In the genomic region with DNA sequence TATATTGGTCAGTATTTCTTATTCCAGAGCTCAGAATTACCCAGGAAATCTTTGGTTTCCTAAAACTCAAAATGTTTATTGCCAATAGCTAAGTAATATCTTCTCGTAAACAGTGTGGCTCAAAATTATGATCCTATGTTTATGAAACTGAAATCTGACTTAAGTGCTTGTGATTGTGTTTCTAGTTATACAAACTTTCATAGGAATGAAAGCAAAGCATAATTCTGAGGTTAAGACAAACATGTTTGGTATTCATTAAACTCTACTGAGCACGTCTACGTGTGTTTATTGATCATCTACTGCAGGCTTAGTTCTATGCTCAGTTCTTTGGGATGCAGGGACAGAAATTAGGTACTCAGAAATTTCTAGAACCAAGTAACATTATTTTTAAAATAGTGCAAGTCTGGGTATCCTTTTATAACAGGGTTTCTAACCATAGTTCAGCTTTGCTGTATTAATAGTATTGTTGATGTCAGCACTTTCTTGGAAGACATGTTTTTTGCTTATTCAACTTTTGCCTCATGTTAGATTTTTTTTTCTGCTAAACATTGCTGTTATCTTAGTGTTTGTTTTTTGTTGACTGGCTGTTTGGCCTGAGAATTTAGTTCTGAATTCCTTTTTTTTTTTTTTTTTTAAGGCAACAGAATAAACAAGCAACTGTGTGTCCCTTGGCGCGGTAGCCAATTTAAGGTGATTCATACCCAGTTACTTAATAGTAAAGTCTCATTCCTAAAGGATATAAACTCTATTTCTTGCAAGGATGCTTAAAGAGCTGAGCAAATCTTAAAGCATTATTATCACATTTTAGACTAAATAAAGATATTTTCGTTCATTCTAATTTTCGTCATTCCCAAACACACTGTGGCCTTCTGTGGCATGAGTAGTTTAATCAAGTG, we compare ENCODE assay signal across 28 cellular contexts. TPM values are rescaled to one million over a fixed set of nuclear protein-coding genes. Genes with fewer than 3 reads are reported as not detected.
DNase-seq lines count a peak whose midpoint lies in the region; ATAC-seq, FAIRE-seq and TF ChIP-seq lines count a peak whose summit lies in the region.
"Had no signal": no experiment of that assay in that cellular context is flagged by ENCODE, and none has a peak within 500 bp of the region (broad histone marks: within the 10 kb centered on the region; RNA-seq: fewer than 3 reads in every experiment).

No MANE protein-coding gene starts in this region.

- FAIRE-seq in HepG2 (lab: Jason Lieb, UNC), result no peak

- ATAC-seq in HepG2, result no peak
- no peak for ATAC-seq in GM23338
- ATAC-seq in GM21367 (IDR thresholded peaks at IDR 0.05; ENCODE audit: unreplicated experiment), result no peak
- ATAC-seq: HCT116 had no signal

- H3K4me1 ChIP-seq in ACC112 (ENCODE audit: control insufficient read depth, insufficient read depth, low read length, unreplicated experiment) (peaks cover 43% of the 10 kb centered on the region), HepG2 (ENCODE audit: insufficient read depth, low read length) (peaks cover 39% of the 10 kb centered on the region), GM23338 (ENCODE audit: insufficient read depth) (peaks cover 3% of the 10 kb centered on the region), A673 (ENCODE audit: insufficient read depth, low read length, poor library complexity, severe bottlenecking) (no peaks in the 10 kb centered on the region)
- H3K4me1 ChIP-seq: BLaER1 had no signal

- H3K79me2 ChIP-seq in ACC112 (ENCODE audit: control insufficient read depth, insufficient read depth, low read length, unreplicated experiment), result peaks cover 47% of the 10 kb centered on the region
- peaks cover 15% of the 10 kb centered on the region for H3K79me2 ChIP-seq in HepG2 (ENCODE audit: insufficient read depth, low read length)
- H3K79me2 ChIP-seq in GM23338 (replicated peaks; ENCODE audit: insufficient read depth), result no peaks in the 10 kb centered on the region

- CTCF ChIA-PET in HepG2 (lab: Yijun Ruan, JAX; ENCODE audit: low intra/inter-chr PET ratio, low total read pairs) (no interaction called here), A673 (lab: Charles Lee) (no interaction called here)

- in situ Hi-C loops in HepG2 (cut with HindIII; ENCODE audit: extremely low pct_ligation_motif_present, low pct_unique_long_range_greater_than_20kb), result no loop called here

- TF ChIP-seq POLR2A in HepG2 (IDR thresholded peaks at IDR 0.05; ENCODE audit: insufficient read depth in 1 of 2, low read depth in 2 of 2, low read length in 2 of 2), result no peak

- no peak for TF ChIP-seq RAD21 in HepG2 (CRISPR knock-in tag; IDR thresholded peaks at IDR 0.05)

- 98% methylated on average over 7 of the region's 7 CpGs for WGBS in HepG2 (ENCODE audit: low lambda C conversion rate)

- H3F3A ChIP-seq in GM23338 (replicated peaks; ENCODE audit: low read depth), result no peaks in the 10 kb centered on the region

- H3K9me3 Mint-ChIP-seq in GM23338, result no peaks in the 10 kb centered on the region
- H3K9me3 Mint-ChIP-seq in mesothelial cell of epicardium, result no peaks in the 10 kb centered on the region
- H3K9me3 Mint-ChIP-seq: activated T-cell treated with anti-CD3 and anti-CD28 coated beads, Interleukin-2, amount 50 U/mL, for 24 hours; central memory CD8-positive, alpha-beta T cell had no signal

- intact Hi-C loops in HepG2 (cut with micrococcal nuclease; ENCODE audit: unreplicated experiment), result no loop called here
- intact Hi-C loops in A673 (cut with micrococcal nuclease; ENCODE audit: unreplicated experiment), result no loop called here

- H3K4me3 ChIP-seq in ACC112 (ENCODE audit: low read depth, low read length) (no peak overlapping the region), MG63 (no peak overlapping the region), cardiac fibroblast (replicated peaks in 1 of 2; ENCODE audit: low read depth in 2 of 2, low read length in 2 of 2) (no peak overlapping the region), HepG2 (replicated peaks in 1 of 3; ENCODE audit: insufficient read depth in 1 of 3, low read depth in 2 of 3, low read length in 3 of 3) (no peak overlapping the region), GM23338 (no peak overlapping the region), A673 (ENCODE audit: low read depth, low read length, poor library complexity, severe bottlenecking) (no peak overlapping the region)
- H3K4me3 ChIP-seq: BLaER1, upper lobe of left lung had no signal

- peaks cover 2% of the 10 kb centered on the region for H3K27me3 Mint-ChIP-seq in GM23338 (ENCODE audit: insufficient read depth, low read depth, poor library complexity)
- H3K27me3 Mint-ChIP-seq in mesothelial cell of epicardium (ENCODE audit: low read depth), result no peaks in the 10 kb centered on the region
- H3K27me3 Mint-ChIP-seq: activated T-cell treated with anti-CD3 and anti-CD28 coated beads, Interleukin-2, amount 50 U/mL, for 24 hours; central memory CD8-positive, alpha-beta T cell had no signal

- DNase-seq in MG63 (peak; percentile 61), cardiac fibroblast (ENCODE audit: low read depth in 2 of 2) (peak; percentile 60 to 86), HepG2 (ENCODE audit: low spot score) (no peak), GM23338 (ENCODE audit: low spot score) (no peak), mesothelial cell of epicardium (ENCODE audit: low spot score in 2 of 2, unreplicated experiment in 2 of 2) (no peak), A673 (ENCODE audit: low spot score) (no peak)
- DNase-seq: activated CD4-positive, CD25-positive, alpha-beta regulatory T cell treated with anti-CD3 and anti-CD28 coated beads, Interleukin-2, amount 50 U/mL, for 72 hours; activated naive CD4-positive, alpha-beta T cell; activated T-cell treated with anti-CD3 and anti-CD28 coated beads, Interleukin-2, amount 50 U/mL, for 24 hours; amniotic stem cell; Calu3; KG1; NCI-H1092; NCI-H1930; NCI-H226; NCI-H774; retina; Right ventricle myocardium superior; stimulated activated CD4-positive, alpha-beta T cell treated with anti-CD3 and anti-CD28 coated beads, Interleukin-4, amount 100 ng/mL, for 4 hours; upper lobe of left lung had no signal

- H3K27ac ChIP-seq in ACC112 (ENCODE audit: low read depth, low read length), result peak overlapping the region; percentile 13; the same call in 1 of the 2 replicates
- H3K27ac ChIP-seq in HepG2 (ENCODE audit: extremely low read length, insufficient read depth, low read length), result no peak overlapping the region
- H3K27ac ChIP-seq in GM23338 (ENCODE audit: low read depth), result no peak overlapping the region
- no peak overlapping the region for H3K27ac ChIP-seq in A673 (ENCODE audit: low read depth, low read length, poor library complexity, severe bottlenecking)
- H3K27ac ChIP-seq: BLaER1, epithelial cell of prostate, upper lobe of left lung had no signal

- no peaks in the 10 kb centered on the region for H3K27me3 ChIP-seq in ACC112 (ENCODE audit: insufficient read depth, low read length)
- no peaks in the 10 kb centered on the region for H3K27me3 ChIP-seq in MG63
- H3K27me3 ChIP-seq in HepG2 (ENCODE audit: control insufficient read depth in 1 of 2, insufficient read depth in 2 of 2, low read length in 2 of 2), result no peaks in the 10 kb centered on the region
- no peaks in the 10 kb centered on the region for H3K27me3 ChIP-seq in GM23338 (ENCODE audit: insufficient read depth)
- no peaks in the 10 kb centered on the region for H3K27me3 ChIP-seq in A673 (replicated peaks; ENCODE audit: insufficient read depth, low read depth, low read length, poor library complexity)
- H3K27me3 ChIP-seq: BLaER1, upper lobe of left lung had no signal

- BruUV-seq in HepG2 (replicated peaks; lab: Mats Ljungman, UMichigan) (no TSS peak), A673 (replicated peaks; lab: Mats Ljungman, UMichigan) (no TSS peak)

- H3K9ac ChIP-seq in HepG2 (ENCODE audit: insufficient read depth, low read depth, low read length), result no peak overlapping the region
- H3K9ac ChIP-seq: BLaER1 had no signal

- H4K20me1 ChIP-seq in HepG2 (ENCODE audit: insufficient read depth, low read length) (no peaks in the 10 kb centered on the region), GM23338 (replicated peaks; ENCODE audit: insufficient read depth) (no peaks in the 10 kb centered on the region)
- H4K20me1 ChIP-seq: BLaER1 had no signal

- H3K9me3 ChIP-seq in MG63 (peaks cover 5% of the 10 kb centered on the region), HepG2 (ENCODE audit: low read length) (no peaks in the 10 kb centered on the region), A673 (ENCODE audit: low read depth, low read length, poor library complexity, severe bottlenecking) (peaks cover 24% of the 10 kb centered on the region)
- H3K9me3 ChIP-seq: upper lobe of left lung had no signal

- H3K36me3 ChIP-seq in ACC112 (ENCODE audit: insufficient read depth, low read length) (no peaks in the 10 kb centered on the region), MG63 (no peaks in the 10 kb centered on the region), HepG2 (replicated peaks in 1 of 2; ENCODE audit: control insufficient read depth in 1 of 2, insufficient read depth in 2 of 2, low read length in 2 of 2) (no peaks in the 10 kb centered on the region), GM23338 (ENCODE audit: insufficient read depth) (no peaks in the 10 kb centered on the region), A673 (ENCODE audit: insufficient read depth, low read length, poor library complexity, severe bottlenecking) (no peaks in the 10 kb centered on the region)
- H3K36me3 ChIP-seq: BLaER1, upper lobe of left lung had no signal

- no peak overlapping the region for H2AFZ ChIP-seq in ACC112 (ENCODE audit: low read length, unreplicated experiment)
- H2AFZ ChIP-seq in HepG2 (ENCODE audit: low read length), result no peak overlapping the region
- H2AFZ ChIP-seq in GM23338, result no peak overlapping the region

- H3K4me1 Mint-ChIP-seq in GM23338 (peaks cover 29% of the 10 kb centered on the region), mesothelial cell of epicardium (no peaks in the 10 kb centered on the region)
- H3K4me1 Mint-ChIP-seq: central memory CD8-positive, alpha-beta T cell had no signal

- no peak overlapping the region for H3K27ac Mint-ChIP-seq in GM23338
- H3K27ac Mint-ChIP-seq in mesothelial cell of epicardium, result no peak overlapping the region
- H3K27ac Mint-ChIP-seq: activated T-cell treated with anti-CD3 and anti-CD28 coated beads, Interleukin-2, amount 50 U/mL, for 24 hours had no signal

- no peak overlapping the region for H3K4me2 ChIP-seq in HepG2 (ENCODE audit: low read depth, low read length)
- no peak overlapping the region for H3K4me2 ChIP-seq in GM23338
- H3K4me2 ChIP-seq: BLaER1 had no signal

- no peak for TF ChIP-seq EP300 in HepG2 (IDR thresholded peaks at IDR 0.05; ENCODE audit: low read depth in 2 of 2, low read length in 2 of 2)
- no peak for TF ChIP-seq EP300 in HepG2 (CRISPR knock-in tag; IDR thresholded peaks at IDR 0.05; ENCODE audit: borderline replicate concordance)

- H3K36me3 Mint-ChIP-seq in GM23338 (ENCODE audit: low read depth) (no peaks in the 10 kb centered on the region), mesothelial cell of epicardium (peaks cover 3% of the 10 kb centered on the region)

- TF ChIP-seq CTCF in cardiac fibroblast (IDR thresholded peaks at IDR 0.05; ENCODE audit: low read depth, low read length), result no peak
- no peak for TF ChIP-seq CTCF in HepG2 (CRISPR knock-in tag; IDR thresholded peaks at IDR 0.05)
- no peak for TF ChIP-seq CTCF in GM23338 (conservative IDR thresholded peaks at IDR 0.05; ENCODE audit: low read depth in 2 of 2)
- no peak for TF ChIP-seq CTCF in mesothelial cell of epicardium (IDR thresholded peaks at IDR 0.05; ENCODE audit: unreplicated experiment)
- no peak for TF ChIP-seq CTCF in A673 (conservative IDR thresholded peaks at IDR 0.05; ENCODE audit: low read depth, low read length)

- POLR2A ChIA-PET in HepG2 (lab: Yijun Ruan, JAX), result interaction anchor here (0.7 kb wide), 1 partner anchor 818 kb away, joined by 3 read pairs; no protein-coding TSS in a partner anchor
- POLR2A ChIA-PET in A673 (lab: Charles Lee; ENCODE audit: low non-redundant PET), result no interaction called here

- H3K9me2 ChIP-seq in GM23338 (ENCODE audit: insufficient read depth), result no peaks in the 10 kb centered on the region

- H3K4me3 Mint-ChIP-seq in GM23338, result no peak overlapping the region
- H3K4me3 Mint-ChIP-seq in mesothelial cell of epicardium, result no peak overlapping the region
- H3K4me3 Mint-ChIP-seq: activated T-cell treated with anti-CD3 and anti-CD28 coated beads, Interleukin-2, amount 50 U/mL, for 24 hours; central memory CD8-positive, alpha-beta T cell had no signal

RNA-seq across cellular contexts. Expression of gene PTPRM, which starts 31.3 kb away (rescaled TPM):
- 13.2 and 57.7 TPM in 2 replicates for total RNA-seq in MG63 (2014; rRNA removed; shearing (Covaris generic); ENCODE audit: low replicate concordance)
- total RNA-seq in HepG2 (2016; rRNA removed; fragmentation: Illumina TruSeq; extraction: Trizol) (6.5 and 12.6 TPM in 2 replicates), mesothelial cell of epicardium (71.3 to 82.1 TPM (median 72.7 TPM) in 3 replicates), A673 (2021) (not detected in 2 replicates)
- total RNA-seq in HepG2 (2016; cell fraction: cytosol; rRNA removed; fragmentation: Illumina TruSeq; extraction: Trizol; ENCODE audit: low read depth), result 9.3 and 11.1 TPM in 2 replicates
- total RNA-seq in HepG2 (2016; cell fraction: insoluble cytoplasmic fraction; rRNA removed; fragmentation: Illumina TruSeq; extraction: Trizol), result 5.1 and 13.5 TPM in 2 replicates
- total RNA-seq in HepG2 (2016; cell fraction: membrane; rRNA removed; fragmentation: Illumina TruSeq; extraction: Trizol), result 4.9 and 6.3 TPM in 2 replicates
- total RNA-seq in HepG2 (2016; cell fraction: nucleus; rRNA removed; fragmentation: Illumina TruSeq; extraction: Trizol), result 30.4 and 32.6 TPM in 2 replicates
- polyA plus RNA-seq in HepG2 (2011; rRNA removed) (97.3 and 108 TPM in 2 replicates), GM23338 (2016; fragmentation: Nextera tagmentation; extraction: Ambion mirVana) (1.6 and 4.3 TPM in 2 replicates)
- polyA plus RNA-seq in HepG2 (2011; cell fraction: cytosol; rRNA removed), result 55.8 and 58.3 TPM in 2 replicates
- 337 and 404 TPM in 2 replicates for polyA plus RNA-seq in HepG2 (2011; cell fraction: nucleus; rRNA removed)
- 24.9 and 30.6 TPM in 2 replicates for polyA plus RNA-seq in HepG2 (2012)
- polyA plus RNA-seq in HepG2 (2016; cell fraction: cytosol; fragmentation: Illumina TruSeq; extraction: Trizol; ENCODE audit: low read depth), result 0.53 and 0.66 TPM in 2 replicates
- 6.8 and 6.9 TPM in 2 replicates for polyA plus RNA-seq in HepG2 (2016; cell fraction: insoluble cytoplasmic fraction; fragmentation: Illumina TruSeq; extraction: Trizol; ENCODE audit: low read depth)
- polyA plus RNA-seq in HepG2 (2016; cell fraction: membrane; fragmentation: Illumina TruSeq; extraction: Trizol; ENCODE audit: low read depth), result 2.4 and 2.8 TPM in 2 replicates
- polyA plus RNA-seq in HepG2 (2016; cell fraction: nucleus; fragmentation: Illumina TruSeq; extraction: Trizol; ENCODE audit: insufficient read depth, low read depth), result 39.2 and 53.1 TPM in 2 replicates
- polyA minus RNA-seq in HepG2 (2011; rRNA and poly(A)+ RNA removed; ENCODE audit: low replicate concordance), result 49.0 and 70.1 TPM in 2 replicates
- 21.5 and 29.5 TPM in 2 replicates for polyA minus RNA-seq in HepG2 (2011; cell fraction: cytosol; rRNA and poly(A)+ RNA removed)
- 292 and 299 TPM in 2 replicates for polyA minus RNA-seq in HepG2 (2011; cell fraction: nucleus; rRNA and poly(A)+ RNA removed)
- 5.3 and 6.3 TPM in 2 replicates for total RNA-seq in GM23338 (2014; rRNA removed; shearing (Covaris generic))
- total RNA-seq: G401, OCI-LY7 had no signal

Comparison
In these comparisons a context has a peak if more than half of its experiments do, and no peak if none do; other contexts are left out.
1. DNase-seq: peak in MG63 (single experiment) and cardiac fibroblast (2 of 2); none in HepG2 (single experiment), GM23338 (single experiment), mesothelial cell of epicardium (0 of 2) and A673 (single experiment).